In genomic region chr2:207135340-207135739, GRCh38 we compare ENCODE assay signal across 12 cellular contexts. TPM values are rescaled to one million over a fixed set of nuclear protein-coding genes. Genes with fewer than 3 reads are reported as not detected.
DNase-seq lines count a peak whose midpoint lies in the region; ATAC-seq and TF ChIP-seq lines count a peak whose summit lies in the region.
"Had no signal": no experiment of that assay in that cellular context is flagged by ENCODE, and none has a peak within 500 bp of the region (broad histone marks: within the 10 kb centered on the region; RNA-seq: fewer than 3 reads in every experiment).

No MANE protein-coding gene starts in this region.

- peak; percentile 17 for DNase-seq in activated CD4-positive, alpha-beta T cell treated with anti-CD3 and anti-CD28 coated beads for 36 hours
- no peak for DNase-seq in activated CD4-positive, alpha-beta T cell treated with anti-CD3 and anti-CD28 coated beads for 1 hour
- DNase-seq in activated naive CD4-positive, alpha-beta T cell treated with anti-CD3 and anti-CD28 coated beads, Interleukin-2, amount 50 U/mL, for 72 hours (ENCODE audit: low spot score in 2 of 2), result no peak
- DNase-seq in stomach (no peak), NCI-H1417 treated with DMSO at 0.1 percent for 48 hours (lab: John Stamatoyannopoulos, UW) (no peak), midbrain (lab: John Stamatoyannopoulos, UW) (no peak)
- DNase-seq: GOT3, NCI-H345, T-helper 9 cell had no signal

- no peaks in the 10 kb centered on the region for H3K9me3 Mint-ChIP-seq in activated CD4-positive, alpha-beta T cell treated with anti-CD3 and anti-CD28 coated beads for 36 hours (ENCODE audit: low read depth)
- peaks cover 4 to 9% of the 10 kb centered on the region in 2 donors for H3K9me3 Mint-ChIP-seq in activated naive CD4-positive, alpha-beta T cell treated with anti-CD3 and anti-CD28 coated beads, Interleukin-2, amount 50 U/mL, for 72 hours

- ATAC-seq in activated CD4-positive, alpha-beta T cell treated with anti-CD3 and anti-CD28 coated beads for 36 hours, result peak; percentile 60
- ATAC-seq in activated naive CD4-positive, alpha-beta T cell treated with anti-CD3 and anti-CD28 coated beads, Interleukin-2, amount 50 U/mL, for 72 hours, result peak; percentile 62 to 71
- ATAC-seq in gastroesophageal sphincter (no peak), GM18519 (IDR thresholded peaks at IDR 0.05; ENCODE audit: low FRiP score, unreplicated experiment) (no peak)

- CTCF ChIA-PET in activated CD4-positive, alpha-beta T cell treated with anti-CD3 and anti-CD28 coated beads for 36 hours (lab: Charles Lee), result interaction anchor here (0.7 to 1.4 kb wide), 3 partner anchors 10 to 16 kb away, joined by 3 to 4 read pairs (median 3); no protein-coding TSS in a partner anchor

- H3K4me3 ChIP-seq in gastroesophageal sphincter, result no peak overlapping the region
- H3K4me3 ChIP-seq in stomach, result no peak overlapping the region

- H3K9me3 ChIP-seq in gastroesophageal sphincter, result no peaks in the 10 kb centered on the region
- H3K9me3 ChIP-seq in stomach, result no peaks in the 10 kb centered on the region

- peaks cover 78% of the 10 kb centered on the region for H3K4me1 Mint-ChIP-seq in activated CD4-positive, alpha-beta T cell treated with anti-CD3 and anti-CD28 coated beads for 36 hours

- H3K36me3 ChIP-seq in gastroesophageal sphincter (no peaks in the 10 kb centered on the region), stomach (no peaks in the 10 kb centered on the region)

- no peak for TF ChIP-seq EP300 in gastroesophageal sphincter (IDR thresholded peaks at IDR 0.05)
- no peak for TF ChIP-seq EP300 in stomach (IDR thresholded peaks at IDR 0.05)

- no peak for TF ChIP-seq POLR2A in gastroesophageal sphincter (IDR thresholded peaks at IDR 0.05)
- TF ChIP-seq POLR2A in stomach (IDR thresholded peaks at IDR 0.05), result no peak

- H3K4me3 Mint-ChIP-seq in activated CD4-positive, alpha-beta T cell treated with anti-CD3 and anti-CD28 coated beads for 36 hours, result no peak overlapping the region

- TF ChIP-seq CTCF in gastroesophageal sphincter (IDR thresholded peaks at IDR 0.05) (no peak), stomach (IDR thresholded peaks at IDR 0.05) (no peak)

- H3K27me3 ChIP-seq in gastroesophageal sphincter (no peaks in the 10 kb centered on the region), stomach (no peaks in the 10 kb centered on the region)

- peak overlapping the region; percentile 52 for H3K27ac Mint-ChIP-seq in activated CD4-positive, alpha-beta T cell treated with anti-CD3 and anti-CD28 coated beads for 36 hours
- H3K27ac Mint-ChIP-seq in activated naive CD4-positive, alpha-beta T cell treated with anti-CD3 and anti-CD28 coated beads, Interleukin-2, amount 50 U/mL, for 72 hours, result peak overlapping the region; percentile 28 to 58

- H3K27ac ChIP-seq in gastroesophageal sphincter (peak overlapping the region; percentile 32 to 100 (median 82)), stomach (peak overlapping the region in 4 of 5 donors; percentile 55 to 84 (median 78))

- H3K4me1 ChIP-seq in gastroesophageal sphincter, result peaks cover 68 to 100% (median 68%) of the 10 kb centered on the region in 3 donors
- H3K4me1 ChIP-seq in stomach, result peaks cover 13 to 80% (median 63%) of the 10 kb centered on the region in 4 donors

- intact Hi-C loops in activated CD4-positive, alpha-beta T cell treated with anti-CD3 and anti-CD28 coated beads for 36 hours (cut with DNase I, micrococcal nuclease), result no loop called here
- intact Hi-C loops in stomach (cut with DNase I; ENCODE audit: low total_unique reads), result no loop called here

- POLR2A ChIA-PET in activated CD4-positive, alpha-beta T cell treated with anti-CD3 and anti-CD28 coated beads for 36 hours (lab: Charles Lee), result no interaction called here

- H3K27me3 Mint-ChIP-seq in activated CD4-positive, alpha-beta T cell treated with anti-CD3 and anti-CD28 coated beads for 36 hours, result no peaks in the 10 kb centered on the region

- peaks cover 21% of the 10 kb centered on the region for H3K36me3 Mint-ChIP-seq in activated CD4-positive, alpha-beta T cell treated with anti-CD3 and anti-CD28 coated beads for 36 hours (ENCODE audit: low read depth)
- H3K36me3 Mint-ChIP-seq in activated naive CD4-positive, alpha-beta T cell treated with anti-CD3 and anti-CD28 coated beads, Interleukin-2, amount 50 U/mL, for 72 hours, result peaks cover 12 to 28% of the 10 kb centered on the region in 2 donors

- 6 to 11% methylated on average over 1 of the region's 1 CpG for WGBS in gastroesophageal sphincter (ENCODE audit: low coverage in 1 of 2), 2 donors
- 35 to 68% (median 47%) methylated on average over 1 of the region's 1 CpG for WGBS in stomach, 5 donors

RNA-seq across cellular contexts. Expression of gene KLF7, which starts 30.4 kb away (rescaled TPM):
- total RNA-seq in activated CD4-positive, alpha-beta T cell treated with anti-CD3 and anti-CD28 coated beads for 36 hours, result 10 to 100 TPM; 21.9 to 32.7 TPM
- 10 to 100 TPM; 26.8 to 28.7 TPM for total RNA-seq in activated naive CD4-positive, alpha-beta T cell treated with anti-CD3 and anti-CD28 coated beads, Interleukin-2, amount 50 U/mL, for 72 hours
- 10 to 100 TPM; 30.7 to 59.3 (median 42.1) TPM for total RNA-seq in gastroesophageal sphincter
- total RNA-seq in stomach, result 10 to 100 TPM in 3 of 5 donors, 1 to 10 TPM in 2; 5.2 to 33.0 (median 13.8) TPM
- 1 to 10 TPM; 2.7 to 4.7 (median 3.1) TPM for polyA plus RNA-seq in stomach
- total RNA-seq: HT-29 had no signal

Comparison
In these comparisons a context has a peak if more than half of its experiments do, and no peak if none do; other contexts are left out.
1. ATAC-seq: peak in activated CD4-positive, alpha-beta T cell treated with anti-CD3 and anti-CD28 coated beads for 36 hours (single experiment) and activated naive CD4-positive, alpha-beta T cell treated with anti-CD3 and anti-CD28 coated beads, Interleukin-2, amount 50 U/mL, for 72 hours (2 of 2); none in gastroesophageal sphincter (single experiment) and GM18519 (single experiment).